ENCODE assay signal across 1 cellular context in the genomic region with DNA sequence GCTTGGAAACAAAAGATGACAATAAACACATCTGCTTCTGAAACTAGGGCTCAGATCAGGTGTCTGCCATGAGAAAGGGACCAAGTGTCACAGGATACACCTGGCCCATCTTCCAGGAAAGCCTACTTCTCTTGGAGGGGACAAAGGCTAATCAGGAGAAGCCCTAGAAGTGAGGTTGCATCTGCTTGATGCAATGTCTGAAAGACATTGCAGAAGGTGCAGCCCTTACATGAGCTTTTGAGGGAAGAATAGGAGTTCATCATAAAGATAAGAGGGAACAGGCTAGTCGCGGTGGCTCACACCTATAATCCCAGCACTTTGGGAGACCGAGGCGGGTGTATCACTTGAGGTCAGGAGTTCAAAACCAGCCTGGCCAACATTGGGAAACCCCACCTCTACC.
TF ChIP-seq lines count a peak whose summit lies in the region.

No MANE protein-coding gene starts in this region.

TF ChIP-seq in K562, 482 proteins besides CTCF, POLR2A, EP300 and RAD21:
- TF ChIP-seq, protein P1, sequence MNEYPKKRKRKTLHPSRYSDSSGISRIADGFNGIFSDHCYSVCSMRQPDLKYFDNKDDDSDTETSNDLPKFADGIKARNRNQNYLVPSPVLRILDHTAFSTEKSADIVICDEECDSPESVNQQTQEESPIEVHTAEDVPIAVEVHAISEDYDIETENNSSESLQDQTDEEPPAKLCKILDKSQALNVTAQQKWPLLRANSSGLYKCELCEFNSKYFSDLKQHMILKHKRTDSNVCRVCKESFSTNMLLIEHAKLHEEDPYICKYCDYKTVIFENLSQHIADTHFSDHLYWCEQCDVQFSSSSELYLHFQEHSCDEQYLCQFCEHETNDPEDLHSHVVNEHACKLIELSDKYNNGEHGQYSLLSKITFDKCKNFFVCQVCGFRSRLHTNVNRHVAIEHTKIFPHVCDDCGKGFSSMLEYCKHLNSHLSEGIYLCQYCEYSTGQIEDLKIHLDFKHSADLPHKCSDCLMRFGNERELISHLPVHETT (CRISPR knock-in tag; conservative IDR thresholded peaks at IDR 0.05 in 1 of 2, IDR thresholded peaks at IDR 0.05 in 1 of 2), result no peak
- no peak for TF ChIP-seq TAF15 (IDR thresholded peaks at IDR 0.05; ENCODE audit: low read depth, low read length)
- TF ChIP-seq CEBPG (CRISPR knock-in tag; IDR thresholded peaks at IDR 0.05), result peak; percentile 85
- peak; percentile 59 to 61 for TF ChIP-seq CEBPG (tag; conservative IDR thresholded peaks at IDR 0.05 in 1 of 2, IDR thresholded peaks at IDR 0.05 in 1 of 2)
- TF ChIP-seq FIP1L1 (IDR thresholded peaks at IDR 0.05; ENCODE audit: low read depth, low read length, poor library complexity, severe bottlenecking), result no peak
- TF ChIP-seq TCF3 (CRISPR knock-in tag; IDR thresholded peaks at IDR 0.05), result no peak
- TF ChIP-seq SMC3 (conservative IDR thresholded peaks at IDR 0.05; ENCODE audit: insufficient read depth, low read depth, low read length), result no peak
- no peak for TF ChIP-seq ZNF436 (CRISPR knock-in tag; IDR thresholded peaks at IDR 0.05)
- TF ChIP-seq NUFIP1 (IDR thresholded peaks at IDR 0.05; ENCODE audit: partially characterized antibody), result no peak
